Comparison of ENCODE assay signal across 21 cellular contexts in genomic region chr2:113255140-113256070, GRCh38. TPM values are rescaled to one million over a fixed set of nuclear protein-coding genes. Genes with fewer than 3 reads are reported as not detected.
DNase-seq lines count a peak whose midpoint lies in the region; ATAC-seq, FAIRE-seq and TF ChIP-seq lines count a peak whose summit lies in the region.
"Had no signal": no experiment of that assay in that cellular context is flagged by ENCODE, and none has a peak within 500 bp of the region (broad histone marks: within the 10 kb centered on the region; RNA-seq: fewer than 3 reads in every experiment).

No MANE protein-coding gene starts in this region.

- H3K79me2 ChIP-seq in GM23248 (ENCODE audit: insufficient read depth) (peaks cover 11% of the 10 kb centered on the region; the same call in 1 of the 2 replicates), astrocyte (ENCODE audit: insufficient read depth, low read length) (no peaks in the 10 kb centered on the region)

- peaks cover 22% of the 10 kb centered on the region for H3K4me1 ChIP-seq in GM23248 (ENCODE audit: insufficient read depth)
- peaks cover 18% of the 10 kb centered on the region for H3K4me1 ChIP-seq in astrocyte (ENCODE audit: insufficient read depth, low read length)

- H3K4me3 Mint-ChIP-seq in activated T-cell treated with anti-CD3 and anti-CD28 coated beads, Interleukin-2, amount 50 U/mL, for 24 hours: no peak overlapping the region
- H3K4me3 Mint-ChIP-seq in astrocyte (ENCODE audit: unreplicated experiment) (no peak overlapping the region), nephron progenitor cell (no peak overlapping the region)
- H3K4me3 Mint-ChIP-seq: activated CD4-positive, alpha-beta memory T cell treated with anti-CD3 and anti-CD28 coated beads for 36 hours; T-helper 2 cell treated with Interferon-gamma antibody and Interleukin-4, amounts not matched to agents 5 μg/mL and 100 μg/mL, for 36 hours had no signal

- H4K20me1 ChIP-seq in GM23248 (ENCODE audit: insufficient read depth): no peaks in the 10 kb centered on the region
- no peaks in the 10 kb centered on the region for H4K20me1 ChIP-seq in astrocyte (ENCODE audit: insufficient read depth, low read length)

- no peaks in the 10 kb centered on the region for H3F3A ChIP-seq in GM23248 (ENCODE audit: insufficient read depth)

- H2AFZ ChIP-seq in GM23248: no peak overlapping the region
- H2AFZ ChIP-seq in astrocyte (ENCODE audit: low read depth, low read length): peak overlapping the region; percentile 13

- in situ Hi-C loops in GM23248 (cut with MboI): loop anchor here (25.0 kb wide), 1 partner anchor 107 kb away; no protein-coding TSS in a partner anchor

- H3K9me2 ChIP-seq in GM23248 (ENCODE audit: insufficient read depth): no peaks in the 10 kb centered on the region
- H3K9me2 ChIP-seq: SK-N-SH had no signal

- H3K9me3 ChIP-seq in GM23248 (ENCODE audit: low read depth): no peaks in the 10 kb centered on the region
- H3K9me3 ChIP-seq in astrocyte (ENCODE audit: insufficient read depth, low read depth, low read length): no peaks in the 10 kb centered on the region
- H3K9me3 ChIP-seq: SK-N-SH, spleen, upper lobe of left lung had no signal

- no peak for FAIRE-seq in astrocyte (lab: Jason Lieb, UNC)
- FAIRE-seq: D721Med had no signal

- H3K4me3 ChIP-seq in GM23248 (no peak overlapping the region), astrocyte (ENCODE audit: insufficient read depth, low read depth, low read length) (no peak overlapping the region)
- H3K4me3 ChIP-seq: spleen, upper lobe of left lung had no signal

- no peaks in the 10 kb centered on the region for H3K27me3 Mint-ChIP-seq in activated T-cell treated with anti-CD3 and anti-CD28 coated beads, Interleukin-2, amount 50 U/mL, for 24 hours
- peaks cover 20% of the 10 kb centered on the region for H3K27me3 Mint-ChIP-seq in astrocyte (ENCODE audit: low read depth, unreplicated experiment)
- peaks cover 37% of the 10 kb centered on the region for H3K27me3 Mint-ChIP-seq in nephron progenitor cell (ENCODE audit: low read depth, poor library complexity)
- H3K27me3 Mint-ChIP-seq: activated CD4-positive, alpha-beta memory T cell treated with anti-CD3 and anti-CD28 coated beads for 36 hours had no signal

- H3K27ac Mint-ChIP-seq in activated T-cell treated with anti-CD3 and anti-CD28 coated beads, Interleukin-2, amount 50 U/mL, for 24 hours: peak overlapping the region; percentile 11
- peak overlapping the region; percentile 83 for H3K27ac Mint-ChIP-seq in astrocyte (ENCODE audit: unreplicated experiment)
- peak overlapping the region; percentile 47 for H3K27ac Mint-ChIP-seq in nephron progenitor cell
- H3K27ac Mint-ChIP-seq: activated CD4-positive, alpha-beta memory T cell treated with anti-CD3 and anti-CD28 coated beads for 36 hours; brain; T-helper 2 cell treated with Interferon-gamma antibody and Interleukin-4, amounts not matched to agents 5 μg/mL and 100 μg/mL, for 36 hours had no signal

- ATAC-seq in GM19397 (IDR thresholded peaks at IDR 0.05; ENCODE audit: unreplicated experiment): no peak
- no peak for ATAC-seq in HG03354 (IDR thresholded peaks at IDR 0.05; ENCODE audit: poor library complexity, severe bottlenecking, unreplicated experiment)

- H3K36me3 ChIP-seq in GM23248 (ENCODE audit: low read depth) (no peaks in the 10 kb centered on the region; the same call in 1 of the 2 replicates), astrocyte (ENCODE audit: insufficient read depth, low read length) (no peaks in the 10 kb centered on the region)
- H3K36me3 ChIP-seq: upper lobe of left lung had no signal

- no peak for TF ChIP-seq CTCF in astrocyte (IDR thresholded peaks at IDR 0.05; ENCODE audit: insufficient read depth, low read depth, low read length)
- TF ChIP-seq CTCF in nephron progenitor cell (IDR thresholded peaks at IDR 0.05): no peak

- H3K36me3 Mint-ChIP-seq in activated T-cell treated with anti-CD3 and anti-CD28 coated beads, Interleukin-2, amount 50 U/mL, for 24 hours (ENCODE audit: low read depth): peaks cover 12% of the 10 kb centered on the region
- H3K36me3 Mint-ChIP-seq in astrocyte (ENCODE audit: low read depth, unreplicated experiment): no peaks in the 10 kb centered on the region
- H3K36me3 Mint-ChIP-seq in nephron progenitor cell (ENCODE audit: low read depth): peaks cover 96% of the 10 kb centered on the region
- H3K36me3 Mint-ChIP-seq: brain had no signal

- peaks cover 78% of the 10 kb centered on the region for H3K4me1 Mint-ChIP-seq in activated T-cell treated with anti-CD3 and anti-CD28 coated beads, Interleukin-2, amount 50 U/mL, for 24 hours (ENCODE audit: low read depth)
- H3K4me1 Mint-ChIP-seq in astrocyte (ENCODE audit: low read depth, unreplicated experiment): peaks cover 20% of the 10 kb centered on the region
- peaks cover 85% of the 10 kb centered on the region for H3K4me1 Mint-ChIP-seq in nephron progenitor cell

- no peak for DNase-seq in activated T-cell treated with anti-CD3 and anti-CD28 coated beads, Interleukin-2, amount 50 U/mL, for 24 hours
- no peak for DNase-seq in activated T-cell treated with anti-CD3 and anti-CD28 coated beads, Interleukin-2, amount 50 U/mL, for 1 hour
- DNase-seq in GM23248 (no peak), astrocyte (ENCODE audit: low read depth) (peak; percentile 45), nephron progenitor cell (no peak), OCI-M1 (lab: John Stamatoyannopoulos, UW) (no peak)
- DNase-seq: activated CD4-positive, alpha-beta memory T cell treated with anti-CD3 and anti-CD28 coated beads for 36 hours; activated naive CD4-positive, alpha-beta T cell treated with Interleukin-2 at 50 U/mL for 16 hours; activated T-cell treated with anti-CD3 and anti-CD28 coated beads for 4 hours; GOT3; NCI-H526; occipital lobe; SK-N-SH; spleen; stimulated activated CD4-positive, alpha-beta T cell treated with anti-CD3 and anti-CD28 coated beads, Interleukin-4, amount 100 ng/mL, for 24 hours; upper lobe of left lung had no signal

- H3K9ac ChIP-seq in GM23248 (no peak overlapping the region), astrocyte (ENCODE audit: low read length) (no peak overlapping the region)
- H3K9ac ChIP-seq: SK-N-SH had no signal

- H3K27ac ChIP-seq in GM23248: peak overlapping the region; percentile 6; the same call in 1 of the 2 replicates
- peak overlapping the region; percentile 11 for H3K27ac ChIP-seq in astrocyte (ENCODE audit: low read depth, low read length)
- H3K27ac ChIP-seq: spleen, upper lobe of left lung had no signal

- no peaks in the 10 kb centered on the region for H3K9me3 Mint-ChIP-seq in activated T-cell treated with anti-CD3 and anti-CD28 coated beads, Interleukin-2, amount 50 U/mL, for 24 hours
- H3K9me3 Mint-ChIP-seq in astrocyte (ENCODE audit: unreplicated experiment) (peaks cover 3% of the 10 kb centered on the region), nephron progenitor cell (no peaks in the 10 kb centered on the region)
- H3K9me3 Mint-ChIP-seq: activated CD4-positive, alpha-beta memory T cell treated with anti-CD3 and anti-CD28 coated beads for 36 hours; T-helper 2 cell treated with Interferon-gamma antibody and Interleukin-4, amounts not matched to agents 5 μg/mL and 100 μg/mL, for 36 hours had no signal

- H3K4me2 ChIP-seq in GM23248 (ENCODE audit: unreplicated experiment) (no peak overlapping the region), astrocyte (ENCODE audit: low read length) (peak overlapping the region; percentile 45)
- H3K4me2 ChIP-seq: SK-N-SH had no signal

- WGBS in GM23248 (ENCODE audit: low coverage in 1 of 2, low lambda C conversion rate in 2 of 2, missing lambda C conversion rate in 2 of 2), 2 experiments: 67 to 68% methylated on average over 4 of the region's 4 CpGs

- H3K27me3 ChIP-seq in GM23248 (replicated peaks; ENCODE audit: insufficient read depth) (no peaks in the 10 kb centered on the region), astrocyte (ENCODE audit: insufficient read depth, low read length) (no peaks in the 10 kb centered on the region)
- H3K27me3 ChIP-seq: upper lobe of left lung had no signal

RNA-seq across cellular contexts. Expression of gene PAX8, which starts 23.3 kb away (rescaled TPM):
- 2.1 and 5.8 TPM in 2 replicates for total RNA-seq in GM23248 (2014; rRNA removed; shearing (Covaris generic))
- polyA plus RNA-seq in GM23248 (2016; fragmentation: Nextera tagmentation; extraction: Ambion mirVana): 13.1 and 20.4 TPM in 2 replicates
- total RNA-seq in astrocyte: 0.48 and 1.2 TPM in 2 replicates
- total RNA-seq: occipital lobe had no signal

Comparison
In these comparisons a context has a peak if more than half of its experiments do, and no peak if none do; other contexts are left out.
1. H3K27ac Mint-ChIP-seq: peak in every context shown above with its lines; median percentile 83 in astrocyte; 47 in nephron progenitor cell; 11 in activated T-cell treated with anti-CD3 and anti-CD28 coated beads, Interleukin-2, amount 50 U/mL, for 24 hours.